In genomic region chr10:79316671-79317431, GRCh38 we compare ENCODE assay signal across 8 cellular contexts. TPM values are rescaled to one million over a fixed set of nuclear protein-coding genes. Genes with fewer than 3 reads are reported as not detected.
A peak's percentile ranks its signal among the peaks of the same experiment; 100 is the strongest.
DNase-seq lines count a peak whose midpoint lies in the region; ATAC-seq, FAIRE-seq and TF ChIP-seq lines count a peak whose summit lies in the region.

No MANE protein-coding gene starts in this region.

- 17 to 28% (median 21%) methylated on average over 11 to 13 of the region's 13 CpGs for WGBS in spleen, 5 donors

- intact Hi-C loops in spleen (cut with DNase I; ENCODE audit: low total_unique reads) = no loop called here

- H3K4me1 ChIP-seq in cardiac muscle cell (ENCODE audit: low read depth) (no peaks in the 10 kb centered on the region), right atrium auricular region (peaks cover 0 to 19% of the 10 kb centered on the region in 2 donors), spleen (peaks cover 18 to 72% (median 42%) of the 10 kb centered on the region in 6 donors)

- no peaks in the 10 kb centered on the region for H3K27me3 ChIP-seq in cardiac muscle cell
- H3K27me3 ChIP-seq in right atrium auricular region = no peaks in the 10 kb centered on the region
- no peaks in the 10 kb centered on the region for H3K27me3 ChIP-seq in bronchial epithelial cell (ENCODE audit: control insufficient read depth, insufficient read depth, low read length)
- H3K27me3 ChIP-seq in spleen (replicated peaks in 1 of 7) = no peaks in the 10 kb centered on the region

- DNase-seq in cardiac muscle cell (ENCODE audit: low read depth in 1 of 2, low spot score in 1 of 2) = no peak
- DNase-seq in right atrium auricular region (ENCODE audit: low spot score) = no peak
- peak; percentile 41 for DNase-seq in NCI-H2107 treated with DMSO at 0.1 percent for 48 hours (lab: John Stamatoyannopoulos, UW; ENCODE audit: unreplicated experiment)
- no peak for DNase-seq in bronchial epithelial cell (ENCODE audit: low read depth)
- peak; percentile 80 for DNase-seq in spleen
- DNase-seq in GDM1 (lab: John Stamatoyannopoulos, UW) = no peak
- no peak for DNase-seq in inferior parietal cortex (ENCODE audit: extremely low spot score)

- FAIRE-seq in bronchial epithelial cell (lab: Jason Lieb, UNC) = no peak

- H3K27ac ChIP-seq in cardiac muscle cell (peak overlapping the region; percentile 12), right atrium auricular region (no peak overlapping the region), spleen (peak overlapping the region in 5 of 8 donors; percentile 25 to 78 (median 46))

- H3K4me3 ChIP-seq in cardiac muscle cell (no peak overlapping the region), right atrium auricular region (no peak overlapping the region), bronchial epithelial cell (ENCODE audit: low read depth, low read length) (no peak overlapping the region), spleen (peak overlapping the region in 1 of 8 donors; percentile 39)

- TF ChIP-seq POLR2A in spleen (IDR thresholded peaks at IDR 0.05) = no peak

- H3K36me3 ChIP-seq in cardiac muscle cell (peaks cover 8% of the 10 kb centered on the region), right atrium auricular region (peaks cover 24% of the 10 kb centered on the region), bronchial epithelial cell (ENCODE audit: control insufficient read depth, insufficient read depth, low read length) (peaks cover 18% of the 10 kb centered on the region), spleen (peaks cover 3 to 40% (median 30%) of the 10 kb centered on the region in 6 donors)

- TF ChIP-seq CTCF in cardiac muscle cell (IDR thresholded peaks at IDR 0.05; ENCODE audit: low read depth, low read length) = peak; percentile 12
- TF ChIP-seq CTCF in right atrium auricular region (IDR thresholded peaks at IDR 0.05) = no peak
- TF ChIP-seq CTCF in bronchial epithelial cell (IDR thresholded peaks at IDR 0.05; ENCODE audit: insufficient read depth, low read length, severe bottlenecking) = peak; percentile 13
- no peak for TF ChIP-seq CTCF in spleen (IDR thresholded peaks at IDR 0.05 in 8 of 11, conservative IDR thresholded peaks at IDR 0.05 in 3 of 11)

- H3K9me3 ChIP-seq in cardiac muscle cell (ENCODE audit: low read depth) (no peaks in the 10 kb centered on the region), right atrium auricular region (no peaks in the 10 kb centered on the region), spleen (no peaks in the 10 kb centered on the region)

- ATAC-seq in HG02678 (IDR thresholded peaks at IDR 0.05; ENCODE audit: unreplicated experiment) = peak; percentile 72

RNA-seq across cellular contexts. Expression of gene PPIF, which starts 30.4 kb away (rescaled TPM):
- total RNA-seq in cardiac muscle cell (86.6 and 101 TPM in 2 replicates), right atrium auricular region (10 to 100 TPM; 63.0 to 87.6 TPM), bronchial epithelial cell (19.5 and 27.1 TPM in 2 replicates), spleen (10 to 100 TPM; 65.0 to 99.3 (median 73.2) TPM)
- polyA plus RNA-seq in cardiac muscle cell (125 and 143 TPM in 2 replicates), spleen (10 to 100 TPM; 29.2 to 66.9 (median 33.5) TPM)

Comparison
In these comparisons a context has a peak if more than half of its experiments do, and no peak if none do; other contexts are left out.
1. H3K27ac ChIP-seq: peak in cardiac muscle cell (single experiment) and spleen (5 of 8); none in right atrium auricular region (0 of 2).
2. CTCF ChIP-seq: peak in cardiac muscle cell (single experiment) and bronchial epithelial cell (single experiment); none in right atrium auricular region (0 of 2) and spleen (0 of 11).
3. DNase-seq: peak in NCI-H2107 treated with DMSO at 0.1 percent for 48 hours (single experiment) and spleen (single experiment); none in cardiac muscle cell (0 of 2), right atrium auricular region (single experiment), bronchial epithelial cell (single experiment), GDM1 (single experiment) and inferior parietal cortex (single experiment).